Comparison of ENCODE assay signal across 2 cellular contexts in the genomic region with DNA sequence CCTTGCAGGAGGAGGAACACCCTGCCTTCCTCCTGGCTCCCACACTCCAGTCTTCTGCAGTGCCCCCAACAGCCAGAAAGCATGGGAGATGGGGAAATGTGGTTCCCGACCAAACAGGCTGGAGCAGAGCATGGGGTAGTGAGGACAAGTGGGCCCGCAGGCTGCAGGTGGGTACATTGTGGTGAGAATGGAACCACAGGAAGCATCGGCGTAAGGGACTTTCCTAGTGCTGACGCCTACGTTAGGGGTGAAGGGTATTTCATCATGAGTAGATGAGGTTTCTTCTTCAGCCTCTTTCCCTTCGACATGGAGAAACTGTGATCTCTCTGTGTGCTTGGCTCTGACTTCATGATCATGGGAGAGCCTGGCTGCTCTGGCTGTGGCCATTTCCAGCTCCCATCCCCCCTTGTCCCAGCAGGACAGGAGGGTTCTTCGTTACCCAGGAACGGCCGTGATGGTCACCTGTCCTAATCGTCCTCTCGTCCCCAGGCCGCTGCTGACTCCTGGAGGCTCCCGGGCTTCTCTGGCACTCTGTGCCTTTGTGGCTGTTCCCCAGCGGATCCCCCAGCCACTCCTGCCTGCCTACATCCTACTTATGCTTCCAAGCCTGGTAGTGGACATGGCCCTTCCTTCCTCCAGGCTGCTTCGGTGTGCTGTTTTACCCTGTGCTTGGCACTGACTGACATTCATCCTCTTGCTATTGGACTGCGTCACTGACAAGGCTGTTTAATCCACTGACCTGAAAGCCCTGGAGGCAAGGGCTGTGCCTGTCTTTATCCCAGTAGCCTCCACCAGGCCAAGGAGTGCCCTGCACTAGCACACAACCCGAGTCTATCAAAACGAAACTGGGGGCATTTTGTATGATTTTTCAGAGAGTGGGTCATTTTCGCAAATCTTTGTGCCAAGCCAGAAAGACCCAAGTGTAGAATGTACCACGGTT.
TF ChIP-seq lines count a peak whose summit lies in the region.

No MANE protein-coding gene starts in this region.

TF ChIP-seq in WTC11, 78 proteins besides CTCF, POLR2A, EP300 and RAD21 (continued from another document):
- TF ChIP-seq, protein P1, sequence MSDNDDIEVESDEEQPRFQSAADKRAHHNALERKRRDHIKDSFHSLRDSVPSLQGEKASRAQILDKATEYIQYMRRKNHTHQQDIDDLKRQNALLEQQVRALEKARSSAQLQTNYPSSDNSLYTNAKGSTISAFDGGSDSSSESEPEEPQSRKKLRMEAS (CRISPR knock-in tag; IDR thresholded peaks at IDR 0.05): no peak
- no peak for TF ChIP-seq CREM (CRISPR knock-in tag; IDR thresholded peaks at IDR 0.05)
TF ChIP-seq in WTC11: peak in this region for 0.

TF ChIP-seq in H1, 55 proteins besides CTCF, POLR2A, EP300 and RAD21 (continued from another document):
- TF ChIP-seq RXRA (IDR thresholded peaks at IDR 0.05; ENCODE audit: insufficient read depth, low read depth, low read length) (no peak), CBX8 (IDR thresholded peaks at IDR 0.05; ENCODE audit: borderline replicate concordance, low read depth, low read length) (no peak), RNF2 (IDR thresholded peaks at IDR 0.05; ENCODE audit: borderline replicate concordance, low read depth, low read length, missing control alignments, poor library complexity, severe bottlenecking) (no peak), SUZ12 (IDR thresholded peaks at IDR 0.05; ENCODE audit: low read length) (no peak), CHD1 (IDR thresholded peaks at IDR 0.05; ENCODE audit: low read depth, low read length) (no peak), KDM4A (IDR thresholded peaks at IDR 0.05; ENCODE audit: low read depth, low read length, severe bottlenecking) (no peak), ZNF274 (IDR thresholded peaks at IDR 0.05; ENCODE audit: borderline replicate concordance, extremely low read depth, low read length) (no peak), GTF2F1 (IDR thresholded peaks at IDR 0.05; ENCODE audit: borderline replicate concordance, low read depth, low read length) (no peak), CTBP2 (IDR thresholded peaks at IDR 0.05; ENCODE audit: borderline replicate concordance, insufficient read depth, insufficient read length, low read length) (no peak), SIRT6 (IDR thresholded peaks at IDR 0.05; ENCODE audit: low read length) (no peak), EGR1 (IDR thresholded peaks at IDR 0.05; ENCODE audit: borderline replicate concordance, low read depth, low read length) (no peak), SP4 (IDR thresholded peaks at IDR 0.05; ENCODE audit: low read length) (no peak), NANOG (IDR thresholded peaks at IDR 0.05; ENCODE audit: insufficient read depth, low read depth, low read length, poor library complexity, severe bottlenecking) (no peak), SRF (IDR thresholded peaks at IDR 0.05; ENCODE audit: low read depth, low read length) (no peak), EZH2 (IDR thresholded peaks at IDR 0.05; ENCODE audit: low read depth, low read length, severe bottlenecking) (no peak), POLR2AphosphoS5 (IDR thresholded peaks at IDR 0.05; ENCODE audit: low read depth, low read length) (no peak), RBBP5 (IDR thresholded peaks at IDR 0.05; ENCODE audit: borderline replicate concordance, low read depth, low read length) (no peak)
- TF ChIP-seq, protein P2, sequence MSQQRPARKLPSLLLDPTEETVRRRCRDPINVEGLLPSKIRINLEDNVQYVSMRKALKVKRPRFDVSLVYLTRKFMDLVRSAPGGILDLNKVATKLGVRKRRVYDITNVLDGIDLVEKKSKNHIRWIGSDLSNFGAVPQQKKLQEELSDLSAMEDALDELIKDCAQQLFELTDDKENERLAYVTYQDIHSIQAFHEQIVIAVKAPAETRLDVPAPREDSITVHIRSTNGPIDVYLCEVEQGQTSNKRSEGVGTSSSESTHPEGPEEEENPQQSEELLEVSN (IDR thresholded peaks at IDR 0.05): no peak
- TF ChIP-seq, protein P1 (IDR thresholded peaks at IDR 0.05): no peak
